Comparison of ENCODE assay signal across 2 cellular contexts in genomic region chr7:70770154-70770553, GRCh38.
A peak's percentile ranks its signal among the peaks of the same experiment; 100 is the strongest.
TF ChIP-seq lines count a peak whose summit lies in the region.

No MANE protein-coding gene starts in this region.

TF ChIP-seq in GM23338, 12 proteins besides CTCF, POLR2A, EP300 and RAD21:
- no peak for TF ChIP-seq POLR2AphosphoS5 (IDR thresholded peaks at IDR 0.05; ENCODE audit: low read depth)
- no peak for TF ChIP-seq ZNF462 (CRISPR knock-in tag; IDR thresholded peaks at IDR 0.05)
- no peak for TF ChIP-seq EZH2phosphoT487 (IDR thresholded peaks at IDR 0.05; ENCODE audit: unreplicated experiment)
- TF ChIP-seq, protein P1, sequence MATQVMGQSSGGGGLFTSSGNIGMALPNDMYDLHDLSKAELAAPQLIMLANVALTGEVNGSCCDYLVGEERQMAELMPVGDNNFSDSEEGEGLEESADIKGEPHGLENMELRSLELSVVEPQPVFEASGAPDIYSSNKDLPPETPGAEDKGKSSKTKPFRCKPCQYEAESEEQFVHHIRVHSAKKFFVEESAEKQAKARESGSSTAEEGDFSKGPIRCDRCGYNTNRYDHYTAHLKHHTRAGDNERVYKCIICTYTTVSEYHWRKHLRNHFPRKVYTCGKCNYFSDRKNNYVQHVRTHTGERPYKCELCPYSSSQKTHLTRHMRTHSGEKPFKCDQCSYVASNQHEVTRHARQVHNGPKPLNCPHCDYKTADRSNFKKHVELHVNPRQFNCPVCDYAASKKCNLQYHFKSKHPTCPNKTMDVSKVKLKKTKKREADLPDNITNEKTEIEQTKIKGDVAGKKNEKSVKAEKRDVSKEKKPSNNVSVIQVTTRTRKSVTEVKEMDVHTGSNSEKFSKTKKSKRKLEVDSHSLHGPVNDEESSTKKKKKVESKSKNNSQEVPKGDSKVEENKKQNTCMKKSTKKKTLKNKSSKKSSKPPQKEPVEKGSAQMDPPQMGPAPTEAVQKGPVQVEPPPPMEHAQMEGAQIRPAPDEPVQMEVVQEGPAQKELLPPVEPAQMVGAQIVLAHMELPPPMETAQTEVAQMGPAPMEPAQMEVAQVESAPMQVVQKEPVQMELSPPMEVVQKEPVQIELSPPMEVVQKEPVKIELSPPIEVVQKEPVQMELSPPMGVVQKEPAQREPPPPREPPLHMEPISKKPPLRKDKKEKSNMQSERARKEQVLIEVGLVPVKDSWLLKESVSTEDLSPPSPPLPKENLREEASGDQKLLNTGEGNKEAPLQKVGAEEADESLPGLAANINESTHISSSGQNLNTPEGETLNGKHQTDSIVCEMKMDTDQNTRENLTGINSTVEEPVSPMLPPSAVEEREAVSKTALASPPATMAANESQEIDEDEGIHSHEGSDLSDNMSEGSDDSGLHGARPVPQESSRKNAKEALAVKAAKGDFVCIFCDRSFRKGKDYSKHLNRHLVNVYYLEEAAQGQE (IDR thresholded peaks at IDR 0.05; ENCODE audit: unreplicated experiment) = no peak
- TF ChIP-seq ZNF331 (CRISPR knock-in tag; IDR thresholded peaks at IDR 0.05; ENCODE audit: low read depth) = no peak
- no peak for TF ChIP-seq STAT1 (IDR thresholded peaks at IDR 0.05; ENCODE audit: unreplicated experiment)
- TF ChIP-seq ETS1 (IDR thresholded peaks at IDR 0.05) = no peak
- TF ChIP-seq ZNF114 (CRISPR knock-in tag; IDR thresholded peaks at IDR 0.05) = no peak
- TF ChIP-seq NANOG (IDR thresholded peaks at IDR 0.05; ENCODE audit: borderline replicate concordance) = no peak
- no peak for TF ChIP-seq JUNB (IDR thresholded peaks at IDR 0.05; ENCODE audit: unreplicated experiment)
- no peak for TF ChIP-seq EZH2 (IDR thresholded peaks at IDR 0.05; ENCODE audit: low read depth, unreplicated experiment)
- TF ChIP-seq CREB1 (CRISPR knock-in tag; IDR thresholded peaks at IDR 0.05; ENCODE audit: low read depth) = no peak

TF ChIP-seq in H1, 55 proteins besides CTCF, POLR2A, EP300 and RAD21:
- TF ChIP-seq CEBPB (IDR thresholded peaks at IDR 0.05; ENCODE audit: low read depth, low read length) = 0 out of 2 replicates have a peak, but pooled peaks have one; percentile 20
- no peak for TF ChIP-seq HDAC6 (IDR thresholded peaks at IDR 0.05; ENCODE audit: low read depth, low read length)
- no peak for TF ChIP-seq CBX5 (IDR thresholded peaks at IDR 0.05; ENCODE audit: low read depth, low read length)
- TF ChIP-seq BRCA1 (IDR thresholded peaks at IDR 0.05; ENCODE audit: low read depth, low read length) = no peak
- TF ChIP-seq SUZ12 (IDR thresholded peaks at IDR 0.05; ENCODE audit: low read length) = no peak
